In genomic region chr18:49486959-49487710, GRCh38 we compare ENCODE assay signal across 1 cellular context.
A peak's percentile ranks its signal among the peaks of the same experiment; 100 is the strongest.
TF ChIP-seq lines count a peak whose summit lies in the region.

C18orf32 (minus strand) TSS chr18:49487234; CDS start chr18:49483748, 3,486 bp downstream.

TF ChIP-seq in SK-N-SH treated with all-trans-retinoic acid at 6 μM for 48 hours, 23 proteins besides CTCF, POLR2A, EP300 and RAD21 (continued from another document):
- TF ChIP-seq PATZ1 (CRISPR knock-in tag; IDR thresholded peaks at IDR 0.05; ENCODE audit: borderline replicate concordance) (peak; percentile 64; the same call in 1 of the 2 replicates), CSRNP3 (CRISPR knock-in tag; IDR thresholded peaks at IDR 0.05) (peak; percentile 92)
